Comparison of ENCODE assay signal across 8 cellular contexts in the genomic region with DNA sequence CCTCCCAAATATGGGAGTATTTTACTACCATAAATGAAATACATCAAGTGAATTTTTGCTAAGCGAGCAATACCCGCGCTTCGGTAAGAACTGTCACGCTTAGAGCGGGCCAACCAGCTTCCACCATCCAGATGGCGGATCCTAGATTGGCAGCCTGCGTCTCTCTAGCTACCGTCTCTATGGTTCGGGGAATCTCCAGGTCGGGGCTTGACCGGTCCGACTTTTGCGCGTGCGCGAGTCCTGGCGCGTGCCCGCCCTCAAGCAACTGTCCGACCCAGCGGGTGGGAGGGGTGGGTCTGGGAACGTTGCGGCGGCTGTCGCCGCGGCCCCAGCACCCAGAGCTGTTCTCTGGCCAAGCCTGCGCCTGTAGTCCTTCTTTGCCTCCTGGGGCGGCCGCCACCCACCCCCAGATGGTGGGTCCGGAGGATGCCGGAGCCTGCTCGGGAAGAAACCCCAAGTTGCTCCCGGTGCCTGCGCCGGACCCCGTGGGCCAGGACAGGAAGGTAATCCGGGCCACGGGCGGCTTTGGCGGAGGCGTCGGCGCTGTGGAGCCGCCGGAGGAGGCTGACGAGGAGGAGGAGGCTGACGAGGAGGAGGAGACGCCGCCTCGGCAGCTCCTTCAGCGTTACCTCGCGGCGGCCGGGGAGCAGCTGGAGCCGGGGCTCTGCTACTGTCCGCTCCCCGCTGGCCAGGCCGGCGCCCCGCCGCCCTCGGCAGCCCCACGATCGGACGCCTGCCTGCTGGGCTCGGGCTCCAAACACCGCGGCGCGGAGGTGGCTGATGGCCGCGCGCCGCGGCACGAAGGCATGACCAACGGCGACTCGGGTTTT. TPM values are rescaled to one million over a fixed set of nuclear protein-coding genes. Genes with fewer than 3 reads are reported as not detected.
A peak's percentile ranks its signal among the peaks of the same experiment; 100 is the strongest.
DNase-seq lines count a peak whose midpoint lies in the region; ATAC-seq and TF ChIP-seq lines count a peak whose summit lies in the region.

A gene (plus strand): TSS at position 338 of the 830 bp plus-strand sequence. CDS start 73 bp downstream, at position 411.

- ATAC-seq in GM18868 (IDR thresholded peaks at IDR 0.05; ENCODE audit: unreplicated experiment) (peak; percentile 69), HG03060 (IDR thresholded peaks at IDR 0.05; ENCODE audit: low read depth, unreplicated experiment) (peak; percentile 58), left lobe of liver (peak; percentile 91)

- no peak for TF ChIP-seq CTCF in AG09319 (IDR thresholded peaks at IDR 0.05; ENCODE audit: low read depth, low read length)
- TF ChIP-seq CTCF in VCaP (conservative IDR thresholded peaks at IDR 0.05) = no peak

- peak; percentile 87 for DNase-seq in AG09319 (ENCODE audit: extremely low read depth, low read depth)
- DNase-seq in NCI-H2107 (lab: John Stamatoyannopoulos, UW) = peak; percentile 35
- DNase-seq in dermis blood vessel endothelial cell = peak; percentile 99
- DNase-seq in left lobe of liver (ENCODE audit: low spot score) = peak; percentile 96
- peak; percentile 18 to 24 for DNase-seq in stimulated activated CD4-positive, alpha-beta T cell treated with anti-CD3 and anti-CD28 coated beads, Interleukin-2, amount 100 ng/mL, for 48 hours

- H3K27ac ChIP-seq in VCaP = peak within 1 kb of the TSS; percentile 91

RNA-seq across cellular contexts. Expression of the gene that starts here (rescaled TPM):
- total RNA-seq in dermis blood vessel endothelial cell = 20.5 and 28.4 TPM in 2 replicates
- total RNA-seq in left lobe of liver = 4.5 TPM

Comparison
In these comparisons a context has a peak if more than half of its experiments do, and no peak if none do; other contexts are left out.
1. Peak in every context shown above with its lines: DNase-seq, ATAC-seq and H3K27ac ChIP-seq.
2. DNase-seq: peak in every context shown above with its lines; median percentile 99 in dermis blood vessel endothelial cell; 96 in left lobe of liver; 87 in AG09319; 35 in NCI-H2107; 21 in stimulated activated CD4-positive, alpha-beta T cell treated with anti-CD3 and anti-CD28 coated beads, Interleukin-2, amount 100 ng/mL, for 48 hours.